In the genomic region with DNA sequence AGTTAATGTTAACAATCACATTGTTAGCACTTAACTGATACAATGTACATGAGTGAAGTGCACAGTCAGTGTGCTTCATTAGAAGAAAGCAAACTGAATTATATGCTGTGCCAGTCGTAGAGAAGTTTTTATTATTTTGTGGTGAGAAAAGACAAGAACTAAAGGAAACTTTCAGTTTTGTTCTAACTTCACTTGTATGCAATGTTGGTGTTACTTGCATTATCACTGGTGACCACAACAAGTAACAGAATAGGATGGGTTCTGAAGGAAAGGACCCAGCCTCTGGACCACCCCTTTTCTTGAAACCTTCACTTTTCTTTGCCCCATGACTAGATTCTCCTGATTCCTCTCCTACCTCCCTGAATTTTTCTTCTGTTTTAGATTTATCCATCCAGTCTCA, we compare ENCODE assay signal across 31 cellular contexts.
"Had no signal": no experiment of that assay in that cellular context is flagged by ENCODE, and none has a peak within 500 bp of the region (broad histone marks: within the 10 kb centered on the region; RNA-seq: fewer than 3 reads in every experiment).

No MANE protein-coding gene starts in this region.

- H3K27me3 Mint-ChIP-seq: progenitor cell of endocrine pancreas; stimulated activated memory B cell treated with anti-CD40 and anti-IgM and Interleukin-4, amounts not matched to agents 10 μg/mL and 1 μg/mL and 100 μg/mL, for 72 hours; type B pancreatic cell had no signal

- H3K9me3 Mint-ChIP-seq: natural killer cell treated with Interleukin-12 subunit alpha and Interleukin-12 subunit beta and Interleukin-15 and Interleukin-18, amount 100 ng/mL, for 72 hours; nephron progenitor cell; neural crest cell; stimulated activated memory B cell treated with anti-CD40 and anti-IgM and Interleukin-4, amounts not matched to agents 10 μg/mL and 1 μg/mL and 100 μg/mL, for 72 hours; stimulated activated naive CD8-positive, alpha-beta T cell treated with anti-CD3 and anti-CD28 coated beads, Interleukin-15, amount 100 ng/mL, for 72 hours; type B pancreatic cell had no signal

- H3K9ac ChIP-seq: parathyroid adenoma had no signal

- H3K79me2 ChIP-seq: parathyroid adenoma had no signal

- H3K9me3 ChIP-seq: neutrophil, ovary, psoas muscle, right lobe of liver, sigmoid colon, suprapubic skin, testis, tibial artery, transverse colon, upper lobe of right lung, uterus had no signal

- ATAC-seq: naive thymus-derived CD4-positive, alpha-beta T cell; natural killer cell treated with Interleukin-12 subunit alpha and Interleukin-12 subunit beta and Interleukin-15 and Interleukin-18, amount 100 ng/mL, for 72 hours; psoas muscle; right cardiac atrium; right lobe of liver; stimulated activated memory B cell treated with anti-CD40 and anti-IgM and Interleukin-4, amounts not matched to agents 10 μg/mL and 1 μg/mL and 100 μg/mL, for 72 hours; stimulated activated naive CD8-positive, alpha-beta T cell treated with anti-CD3 and anti-CD28 coated beads, Interleukin-15, amount 100 ng/mL, for 72 hours; stimulated activated naive CD8-positive, alpha-beta T cell treated with anti-CD3 and anti-CD28 coated beads, Interleukin-15, Interleukin-2, amounts not matched to agents 100 U/mL and 50 U/mL, for 24 hours; upper lobe of right lung had no signal

- H3K27ac ChIP-seq: neutrophil, ovary, parathyroid adenoma, psoas muscle, right lobe of liver, sigmoid colon, suprapubic skin, testis, tibial artery, transverse colon, upper lobe of right lung, uterus had no signal

- H3K36me3 ChIP-seq: neutrophil, ovary, right lobe of liver, sigmoid colon, suprapubic skin, tibial artery, transverse colon, upper lobe of right lung, uterus had no signal

- H3K27me3 ChIP-seq: neutrophil, ovary, right lobe of liver, sigmoid colon, suprapubic skin, testis, tibial artery, transverse colon, upper lobe of right lung, uterus had no signal

- H3K4me3 ChIP-seq: ovary, psoas muscle, right lobe of liver, sigmoid colon, suprapubic skin, testis, tibial artery, transverse colon, upper lobe of right lung, uterus had no signal

- H3K36me3 Mint-ChIP-seq: naive thymus-derived CD4-positive, alpha-beta T cell; natural killer cell treated with Interleukin-12 subunit alpha and Interleukin-12 subunit beta and Interleukin-15 and Interleukin-18, amount 100 ng/mL, for 72 hours; stimulated activated memory B cell treated with anti-CD40 and anti-IgM and Interleukin-4, amounts not matched to agents 10 μg/mL and 1 μg/mL and 100 μg/mL, for 72 hours; type B pancreatic cell had no signal

- H3K4me1 Mint-ChIP-seq: naive thymus-derived CD4-positive, alpha-beta T cell; nephron progenitor cell; neural crest cell; stimulated activated memory B cell treated with anti-CD40 and anti-IgM and Interleukin-4, amounts not matched to agents 10 μg/mL and 1 μg/mL and 100 μg/mL, for 72 hours; stimulated activated naive CD8-positive, alpha-beta T cell treated with anti-CD3 and anti-CD28 coated beads, Interleukin-15, amount 100 ng/mL, for 72 hours had no signal

- H3K27ac Mint-ChIP-seq: naive thymus-derived CD4-positive, alpha-beta T cell; natural killer cell treated with Interleukin-12 subunit alpha and Interleukin-12 subunit beta and Interleukin-15 and Interleukin-18, amount 100 ng/mL, for 72 hours; nephron progenitor cell; progenitor cell of endocrine pancreas; stimulated activated memory B cell treated with anti-CD40 and anti-IgM and Interleukin-4, amounts not matched to agents 10 μg/mL and 1 μg/mL and 100 μg/mL, for 72 hours; stimulated activated naive CD8-positive, alpha-beta T cell treated with anti-CD3 and anti-CD28 coated beads, Interleukin-15, amount 100 ng/mL, for 72 hours; type B pancreatic cell had no signal

- H3K4me1 ChIP-seq: parathyroid adenoma, psoas muscle, right lobe of liver, sigmoid colon, suprapubic skin, tibial artery, transverse colon, upper lobe of right lung, uterus had no signal

- H3K4me3 Mint-ChIP-seq: naive thymus-derived CD4-positive, alpha-beta T cell; natural killer cell treated with Interleukin-12 subunit alpha and Interleukin-12 subunit beta and Interleukin-15 and Interleukin-18, amount 100 ng/mL, for 72 hours; nephron progenitor cell; neural crest cell; stimulated activated memory B cell treated with anti-CD40 and anti-IgM and Interleukin-4, amounts not matched to agents 10 μg/mL and 1 μg/mL and 100 μg/mL, for 72 hours; stimulated activated naive CD8-positive, alpha-beta T cell treated with anti-CD3 and anti-CD28 coated beads, Interleukin-15, amount 100 ng/mL, for 72 hours; type B pancreatic cell had no signal

- H2AFZ ChIP-seq: parathyroid adenoma had no signal

- DNase-seq: naive thymus-derived CD4-positive, alpha-beta T cell; nephron progenitor cell; nucleus accumbens; ovary; posterior cingulate gyrus; psoas muscle; right cardiac atrium; right lobe of liver; sigmoid colon; small intestine; stimulated activated CD4-positive, alpha-beta T cell treated with anti-CD3 and anti-CD28 coated beads, Interleukin-15, amount 100 ng/mL, for 24 hours; stimulated activated CD4-positive, alpha-beta T cell treated with anti-CD3 and anti-CD28 coated beads, Interleukin-2, amount 100 ng/mL, for 24 hours; stimulated activated CD4-positive, alpha-beta T cell treated with anti-CD3 and anti-CD28 coated beads, Interleukin-2, amount 100 ng/mL, for 48 hours; stimulated activated CD4-positive, alpha-beta T cell treated with anti-CD3 and anti-CD28 coated beads, Interleukin-4, amount 100 ng/mL, for 24 hours; stimulated activated naive CD4-positive, alpha-beta T cell; stimulated activated naive CD8-positive, alpha-beta T cell treated with anti-CD3 and anti-CD28 coated beads, Interleukin-15, amount 100 ng/mL, for 72 hours; stimulated activated naive CD8-positive, alpha-beta T cell treated with anti-CD3 and anti-CD28 coated beads, Interleukin-15, Interleukin-2, amounts not matched to agents 100 U/mL and 50 U/mL, for 24 hours; substantia nigra; testis; tibial artery; transverse colon; upper lobe of right lung; uterus had no signal
